In genomic region chr15:62071711-62072308, GRCh38 we compare ENCODE assay signal across 8 cellular contexts. TPM values are rescaled to one million over a fixed set of nuclear protein-coding genes. Genes with fewer than 3 reads are reported as not detected.
DNase-seq lines count a peak whose midpoint lies in the region; ATAC-seq and TF ChIP-seq lines count a peak whose summit lies in the region.

No MANE protein-coding gene starts in this region.

- no peak for ATAC-seq in lung (ENCODE audit: insufficient read depth, low FRiP score)
- ATAC-seq in GM21528 (IDR thresholded peaks at IDR 0.05; ENCODE audit: low FRiP score, unreplicated experiment): no peak
- ATAC-seq in HG03280 (IDR thresholded peaks at IDR 0.05; ENCODE audit: unreplicated experiment): no peak
- no peak for ATAC-seq in GM21390 (IDR thresholded peaks at IDR 0.05; ENCODE audit: unreplicated experiment)

- no peak overlapping the region for H3K27ac ChIP-seq in lung (ENCODE audit: low read depth in 1 of 2, low read length in 1 of 2)

- peaks cover 49% of the 10 kb centered on the region for H3K27me3 Mint-ChIP-seq in brain

- H3K36me3 Mint-ChIP-seq in brain: no peaks in the 10 kb centered on the region

- DNase-seq in NCI-H2029 treated with DMSO at 0.1 percent for 48 hours (lab: John Stamatoyannopoulos, UW): peak; percentile 34
- no peak for DNase-seq in NCI-H2029 (lab: John Stamatoyannopoulos, UW)
- peak; percentile 4 for DNase-seq in NCI-H146 (lab: John Stamatoyannopoulos, UW)
- DNase-seq in lung (ENCODE audit: low spot score): no peak

- H3K4me1 ChIP-seq in lung (ENCODE audit: control insufficient read depth in 2 of 2, insufficient read depth in 2 of 2, low read length in 2 of 2): peaks cover 0 to 2% of the 10 kb centered on the region in 2 donors

- peaks cover 19% of the 10 kb centered on the region for H3K4me1 Mint-ChIP-seq in brain

- peaks cover 0 to 5% (median 0%) of the 10 kb centered on the region in 5 experiments for H3K9me3 Mint-ChIP-seq in brain

- no peak overlapping the region for H3K27ac Mint-ChIP-seq in brain

- no peaks in the 10 kb centered on the region for H3K9me3 ChIP-seq in lung (ENCODE audit: control insufficient read depth in 2 of 2, insufficient read depth in 1 of 2, low read length in 1 of 2)

- no peak overlapping the region for H3K4me3 ChIP-seq in lung

- peak overlapping the region in 2 of 5 experiments; percentile 60 to 76 for H3K4me3 Mint-ChIP-seq in brain

- no peaks in the 10 kb centered on the region for H3K27me3 ChIP-seq in lung (ENCODE audit: control insufficient read depth, insufficient read depth)

- H3K36me3 ChIP-seq in lung (ENCODE audit: control insufficient read depth in 2 of 2, insufficient read depth in 2 of 2, low read length in 2 of 2): no peaks in the 10 kb centered on the region

- peak; percentile 61 to 76 for TF ChIP-seq CTCF in brain (conservative IDR thresholded peaks at IDR 0.05)
- TF ChIP-seq CTCF in lung (IDR thresholded peaks at IDR 0.05; ENCODE audit: control extremely low read depth, extremely low read depth): peak; percentile 43

RNA-seq across cellular contexts. Expression of gene C2CD4A, which starts 5.0 kb away (rescaled TPM):
- polyA plus RNA-seq in brain (ENCODE audit: insufficient read depth, low read depth, low replicate concordance) (0.24 TPM), lung (under 1 TPM; 0.31 to 0.86 TPM)
- total RNA-seq in lung: under 1 TPM; 0.34 to 0.67 TPM

RNA-seq across cellular contexts. Expression of gene VPS13C, which starts 11.6 kb away (rescaled TPM):
- polyA plus RNA-seq in brain (ENCODE audit: insufficient read depth, low read depth, low replicate concordance) (2.4 TPM), lung (10 to 100 TPM; 16.8 to 27.6 TPM)
- total RNA-seq in lung: 100 to 1,000 TPM in 1 of 2 donors, 10 to 100 TPM in 1; 79.1 to 196 TPM

Comparison
In these comparisons a context has a peak if more than half of its experiments do, and no peak if none do; other contexts are left out.
1. DNase-seq: peak in NCI-H2029 treated with DMSO at 0.1 percent for 48 hours (single experiment) and NCI-H146 (single experiment); none in NCI-H2029 (single experiment) and lung (single experiment).